In the genomic region with DNA sequence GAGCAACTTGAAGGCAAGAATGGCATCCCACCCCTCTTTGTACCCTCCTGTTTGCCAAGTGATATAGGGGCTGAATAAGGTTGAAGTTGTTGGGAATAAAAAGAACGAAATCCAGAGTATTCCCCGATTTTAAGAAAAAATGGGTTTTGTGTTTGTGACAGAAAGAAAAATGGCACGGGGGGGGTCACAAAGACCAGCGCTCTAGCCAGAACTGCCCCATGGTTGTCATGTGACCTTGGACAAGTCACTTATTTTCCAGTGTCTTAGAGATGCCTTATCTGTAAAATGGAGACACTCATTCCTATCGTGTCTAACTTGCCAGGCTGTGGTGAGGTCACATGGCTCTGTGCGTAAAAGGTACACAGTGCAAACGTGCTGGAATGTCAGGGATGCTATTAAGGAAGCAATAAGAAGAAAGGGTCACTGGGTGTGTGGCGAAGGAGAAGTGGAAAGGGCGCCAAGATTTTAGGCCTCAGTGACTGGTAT, we compare ENCODE assay signal across 6 cellular contexts. TPM values are rescaled to one million over a fixed set of nuclear protein-coding genes. Genes with fewer than 3 reads are reported as not detected.
DNase-seq lines count a peak whose midpoint lies in the region; ATAC-seq and TF ChIP-seq lines count a peak whose summit lies in the region.

No MANE protein-coding gene starts in this region.

- intact Hi-C loops in left colon (cut with DNase I, micrococcal nuclease) = no loop called here

- TF ChIP-seq CTCF in VCaP (conservative IDR thresholded peaks at IDR 0.05) = no peak

- peak overlapping the region; percentile 99 for H3K27ac ChIP-seq in VCaP

- ATAC-seq in left colon = peak; percentile 47

- DNase-seq in EH (ENCODE audit: low read depth) = peak; percentile 92
- peak in 1 of 2 donors; percentile 86 for DNase-seq in left colon
- DNase-seq in MV-4-11 (lab: John Stamatoyannopoulos, UW) = no peak
- DNase-seq in ureter (ENCODE audit: low spot score) = no peak
- no peak for DNase-seq in HuH-7 (ENCODE audit: low spot score)

RNA-seq across cellular contexts. Expression of a gene that starts 1.6 kb away (rescaled TPM):
- total RNA-seq in left colon (10 to 100 TPM; 36.1 to 46.7 TPM), ureter (47.0 TPM)

RNA-seq across cellular contexts. Expression of a gene that starts 11.2 kb away (rescaled TPM):
- total RNA-seq in left colon (10 to 100 TPM; 22.3 to 22.6 TPM), ureter (26.4 TPM)

RNA-seq across cellular contexts. Expression of a gene that starts 14.3 kb away (rescaled TPM):
- 100 to 1,000 TPM; 335 to 566 TPM for total RNA-seq in left colon
- total RNA-seq in ureter = 153 TPM

RNA-seq across cellular contexts. Expression of a gene that starts 15.0 kb away (rescaled TPM):
- 1 to 10 TPM; 4.7 to 5.2 TPM for total RNA-seq in left colon
- 8.0 TPM for total RNA-seq in ureter
